In genomic region chr1:55337801-55338447, GRCh38 we compare ENCODE assay signal across 7 cellular contexts.
DNase-seq lines count a peak whose midpoint lies in the region; ATAC-seq and TF ChIP-seq lines count a peak whose summit lies in the region.

No MANE protein-coding gene starts in this region.

- no peak overlapping the region for H3K4me3 Mint-ChIP-seq in stimulated activated naive B cell treated with anti-CD40 and anti-IgM and Interleukin-4, amounts not matched to agents 10 μg/mL and 1 μg/mL and 100 μg/mL, for 72 hours

- H3K27me3 Mint-ChIP-seq in stimulated activated naive B cell treated with anti-CD40 and anti-IgM and Interleukin-4, amounts not matched to agents 10 μg/mL and 1 μg/mL and 100 μg/mL, for 72 hours = peaks cover 8 to 9% of the 10 kb centered on the region in 2 donors

- DNase-seq in EH (ENCODE audit: low read depth) = peak; percentile 80
- peak; percentile 64 for DNase-seq in GM20000 (ENCODE audit: low spot score)
- peak; percentile 65 for DNase-seq in LNCaP clone FGC (ENCODE audit: low read depth)
- DNase-seq in SW480 (ENCODE audit: low spot score) = peak; percentile 30
- peak; percentile 47 for DNase-seq in germinal center (ENCODE audit: low spot score)
- DNase-seq in stimulated activated naive B cell treated with anti-CD40 and anti-IgM and Interleukin-4, amounts not matched to agents 10 μg/mL and 1 μg/mL and 100 μg/mL, for 72 hours = peak; percentile 42
- DNase-seq in GOT3 (lab: John Stamatoyannopoulos, UW) = no peak

- H3K4me1 Mint-ChIP-seq in stimulated activated naive B cell treated with anti-CD40 and anti-IgM and Interleukin-4, amounts not matched to agents 10 μg/mL and 1 μg/mL and 100 μg/mL, for 72 hours = peaks cover 22 to 23% of the 10 kb centered on the region in 2 donors

- ATAC-seq in stimulated activated naive B cell treated with anti-CD40 and anti-IgM and Interleukin-4, amounts not matched to agents 10 μg/mL and 1 μg/mL and 100 μg/mL, for 72 hours (replicated peaks) = peak; percentile 81 to 84

- peaks cover 11 to 14% of the 10 kb centered on the region in 2 donors for H3K9me3 Mint-ChIP-seq in stimulated activated naive B cell treated with anti-CD40 and anti-IgM and Interleukin-4, amounts not matched to agents 10 μg/mL and 1 μg/mL and 100 μg/mL, for 72 hours

- peaks cover 5 to 16% of the 10 kb centered on the region in 2 donors for H3K36me3 Mint-ChIP-seq in stimulated activated naive B cell treated with anti-CD40 and anti-IgM and Interleukin-4, amounts not matched to agents 10 μg/mL and 1 μg/mL and 100 μg/mL, for 72 hours

- H3K4me3 ChIP-seq in LNCaP clone FGC (ENCODE audit: low read depth, low read length) = no peak overlapping the region

- no peak for TF ChIP-seq CTCF in GM20000 (IDR thresholded peaks at IDR 0.05; ENCODE audit: extremely low read depth, missing control alignments)
- TF ChIP-seq CTCF in LNCaP clone FGC (IDR thresholded peaks at IDR 0.05; ENCODE audit: control insufficient read depth, extremely low read depth, insufficient read depth) = peak; percentile 63

- H3K27ac Mint-ChIP-seq in stimulated activated naive B cell treated with anti-CD40 and anti-IgM and Interleukin-4, amounts not matched to agents 10 μg/mL and 1 μg/mL and 100 μg/mL, for 72 hours = peak overlapping the region; percentile 48
